21 cellular contexts compared by ENCODE assay signal in the genomic region with DNA sequence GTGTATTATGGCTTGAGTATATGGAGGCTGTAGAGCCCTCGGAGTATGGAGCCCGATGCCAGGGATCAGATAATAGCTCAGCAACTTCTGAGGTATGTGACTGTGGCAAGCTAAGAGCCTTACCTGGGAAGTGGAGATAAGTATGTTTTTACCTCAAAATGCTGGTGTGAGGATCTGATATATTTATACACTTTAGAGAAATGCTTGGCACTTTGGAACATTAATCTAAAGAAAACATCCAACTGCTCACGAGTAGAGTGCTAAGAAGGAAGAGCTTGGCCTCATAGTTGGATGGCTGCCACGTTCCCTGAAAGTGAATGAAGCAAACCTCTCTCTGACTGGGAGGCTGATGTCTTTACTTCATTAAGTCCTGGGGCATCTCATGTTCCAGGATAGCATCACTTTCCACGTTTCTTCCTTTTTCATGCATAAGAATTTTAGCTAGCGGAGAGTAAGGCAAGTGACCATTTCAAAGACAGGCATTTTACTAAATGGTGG. TPM values are rescaled to one million over a fixed set of nuclear protein-coding genes. Genes with fewer than 3 reads are reported as not detected.
DNase-seq lines count a peak whose midpoint lies in the region; TF ChIP-seq lines count a peak whose summit lies in the region.
"Had no signal": no experiment of that assay in that cellular context is flagged by ENCODE, and none has a peak within 500 bp of the region (broad histone marks: within the 10 kb centered on the region; RNA-seq: fewer than 3 reads in every experiment).

No MANE protein-coding gene starts in this region.

- no peak overlapping the region for H3K4me2 ChIP-seq in GM23248 (ENCODE audit: unreplicated experiment)
- H3K4me2 ChIP-seq: BLaER1 had no signal

- intact Hi-C loops in ovary (cut with DNase I): no loop called here

- H3K9me2 ChIP-seq in GM23248 (ENCODE audit: insufficient read depth): no peaks in the 10 kb centered on the region

- H3F3A ChIP-seq in GM23248 (ENCODE audit: insufficient read depth): no peaks in the 10 kb centered on the region

- TF ChIP-seq EP300 in ovary (IDR thresholded peaks at IDR 0.05): no peak

- no peak for TF ChIP-seq POLR2A in ovary (IDR thresholded peaks at IDR 0.05)

- TF ChIP-seq CTCF in fibroblast of pulmonary artery (IDR thresholded peaks at IDR 0.05; ENCODE audit: low read length, missing control alignments) (no peak), ovary (IDR thresholded peaks at IDR 0.05) (no peak)

- H3K4me3 ChIP-seq in GM23248: no peak overlapping the region
- H3K4me3 ChIP-seq in fibroblast of pulmonary artery (replicated peaks; ENCODE audit: low read depth, low read length): no peak overlapping the region
- H3K4me3 ChIP-seq in skeletal muscle cell (ENCODE audit: low read depth, low read length): no peak overlapping the region
- H3K4me3 ChIP-seq in ovary: no peak overlapping the region
- H3K4me3 ChIP-seq: BLaER1, cardiac muscle cell, left ventricle myocardium inferior had no signal

- H3K79me2 ChIP-seq in GM23248 (ENCODE audit: insufficient read depth): no peaks in the 10 kb centered on the region

- H4K20me1 ChIP-seq in GM23248 (ENCODE audit: insufficient read depth): no peaks in the 10 kb centered on the region
- H4K20me1 ChIP-seq: BLaER1 had no signal

- DNase-seq in GM23248 (peak; percentile 16), amniotic epithelial cell (ENCODE audit: low read depth) (peak; percentile 66), fibroblast of pulmonary artery (ENCODE audit: low read depth) (peak; percentile 61), skeletal muscle cell (ENCODE audit: low read depth) (peak; percentile 33), NCI-H1436 treated with DMSO at 0.1 percent for 48 hours (lab: John Stamatoyannopoulos, UW) (no peak), ovary (no peak), DMS53 treated with DMSO at 0.1 percent for 48 hours (lab: John Stamatoyannopoulos, UW; ENCODE audit: unreplicated experiment) (no peak)
- DNase-seq: activated CD4-positive, alpha-beta memory T cell treated with anti-CD3 and anti-CD28 coated beads, Interleukin-2, amount 10 ng/mL, durations not matched to agents 7 days and 5 days; activated T-cell treated with anti-CD3 and anti-CD28 coated beads, Interleukin-2, amount 50 U/mL, for 72 hours; foreskin melanocyte; HCEC 1CT; Kasumi-1; left ventricle myocardium inferior; NCI-H1694; NCI-H510A; occipital lobe; Right ventricle myocardium superior; stimulated activated CD4-positive, alpha-beta T cell treated with anti-CD3 and anti-CD28 coated beads, Interleukin-4, amount 100 ng/mL, for 1 hour; WERI-Rb-1 had no signal

- H3K9ac ChIP-seq in GM23248: no peak overlapping the region
- H3K9ac ChIP-seq: BLaER1 had no signal

- H3K36me3 ChIP-seq in GM23248 (ENCODE audit: low read depth) (no peaks in the 10 kb centered on the region), ovary (no peaks in the 10 kb centered on the region)
- H3K36me3 ChIP-seq: BLaER1, cardiac muscle cell, left ventricle myocardium inferior, WERI-Rb-1 had no signal

- in situ Hi-C loops in GM23248 (cut with MboI): no loop called here

- H3K9me3 ChIP-seq in GM23248 (ENCODE audit: low read depth) (no peaks in the 10 kb centered on the region), ovary (no peaks in the 10 kb centered on the region)

- H2AFZ ChIP-seq in GM23248: no peak overlapping the region

- 32 to 34% methylated on average over 6 of the region's 6 CpGs for WGBS in GM23248 (ENCODE audit: low coverage in 1 of 2, low lambda C conversion rate in 2 of 2, missing lambda C conversion rate in 2 of 2), 2 experiments
- 55 to 60% (median 57%) methylated on average over 6 of the region's 6 CpGs for WGBS in ovary, 3 donors

- H3K27me3 ChIP-seq in GM23248 (replicated peaks; ENCODE audit: insufficient read depth) (peaks cover 15% of the 10 kb centered on the region), ovary (no peaks in the 10 kb centered on the region)
- H3K27me3 ChIP-seq: BLaER1, cardiac muscle cell had no signal

- no peaks in the 10 kb centered on the region for H3K4me1 ChIP-seq in GM23248 (ENCODE audit: insufficient read depth)
- H3K4me1 ChIP-seq in ovary (ENCODE audit: insufficient read depth): no peaks in the 10 kb centered on the region
- H3K4me1 ChIP-seq: BLaER1, left ventricle myocardium inferior had no signal

- no peak overlapping the region for H3K27ac ChIP-seq in GM23248
- H3K27ac ChIP-seq in ovary: no peak overlapping the region
- H3K27ac ChIP-seq: BLaER1, cardiac muscle cell, left ventricle myocardium inferior, WERI-Rb-1 had no signal

RNA-seq across cellular contexts. Expression of gene GOLGA8J, which starts 58.9 kb away (rescaled TPM):
- total RNA-seq in GM23248 (2014; rRNA removed; shearing (Covaris generic)): not detected in 2 replicates
- polyA plus RNA-seq in GM23248 (2016; fragmentation: Nextera tagmentation; extraction: Ambion mirVana) (not detected in 2 replicates), ovary (not detected)
- total RNA-seq in ovary: under 1 TPM in 1 of 7 donors, not detected in 6; 0.72 TPM
- total RNA-seq: activated CD4-positive, alpha-beta memory T cell treated with anti-CD3 and anti-CD28 coated beads, Interleukin-2, amount 10 ng/mL, durations not matched to agents 7 days and 5 days; activated T-cell treated with anti-CD3 and anti-CD28 coated beads, Interleukin-2, amount 50 U/mL, for 72 hours; cardiac muscle cell; occipital lobe; Right ventricle myocardium superior had no signal
- polyA plus RNA-seq: cardiac muscle cell had no signal

Comparison
In these comparisons a context has a peak if more than half of its experiments do, and no peak if none do; other contexts are left out.
1. DNase-seq: peak in GM23248 (single experiment), amniotic epithelial cell (single experiment), fibroblast of pulmonary artery (single experiment) and skeletal muscle cell (single experiment); none in NCI-H1436 treated with DMSO at 0.1 percent for 48 hours (single experiment), ovary (0 of 5) and DMS53 treated with DMSO at 0.1 percent for 48 hours (single experiment).